14 cellular contexts compared by ENCODE assay signal in the genomic region with DNA sequence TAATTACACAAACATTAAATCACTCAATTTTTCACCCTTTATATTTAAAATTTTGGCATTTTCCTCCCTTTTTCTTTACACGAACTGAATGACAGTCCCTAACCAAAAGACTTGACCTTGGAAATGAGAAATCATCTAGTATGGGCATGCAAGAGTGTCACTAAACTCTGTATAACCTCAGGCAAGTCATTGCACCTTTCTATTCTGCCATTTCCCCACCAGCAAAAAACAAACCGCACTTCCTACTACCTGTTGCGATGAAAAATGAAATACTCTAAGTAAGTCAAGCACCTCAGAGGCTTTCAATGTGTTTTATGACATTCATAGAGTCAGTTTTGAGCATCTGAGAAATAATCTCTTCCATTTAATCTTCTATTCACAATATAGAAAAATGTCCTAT. TPM values are rescaled to one million over a fixed set of nuclear protein-coding genes. Genes with fewer than 3 reads are reported as not detected.
DNase-seq lines count a peak whose midpoint lies in the region; ATAC-seq and TF ChIP-seq lines count a peak whose summit lies in the region.
"Had no signal": no experiment of that assay in that cellular context is flagged by ENCODE, and none has a peak within 500 bp of the region (broad histone marks: within the 10 kb centered on the region; RNA-seq: fewer than 3 reads in every experiment).

No MANE protein-coding gene starts in this region.

- H3K27me3 Mint-ChIP-seq in activated naive CD4-positive, alpha-beta T cell treated with anti-CD3 and anti-CD28 coated beads for 36 hours (ENCODE audit: low read depth) = no peaks in the 10 kb centered on the region
- no peaks in the 10 kb centered on the region for H3K27me3 Mint-ChIP-seq in activated B cell treated with CpG ODN at 0.5 μM for 24 hours
- H3K27me3 Mint-ChIP-seq: dendritic cell treated with granulocyte-macrophage colony-stimulating factor and Interleukin-4, amounts not matched to agents 40 ng/mL and 50 ng/mL, for 4 days had no signal

- H3K27me3 ChIP-seq in esophagus muscularis mucosa (no peaks in the 10 kb centered on the region), vagina (no peaks in the 10 kb centered on the region)

- H3K27ac Mint-ChIP-seq in activated naive CD4-positive, alpha-beta T cell treated with anti-CD3 and anti-CD28 coated beads for 36 hours = peak overlapping the region; percentile 90
- H3K27ac Mint-ChIP-seq in activated B cell treated with CpG ODN at 0.5 μM for 24 hours = peak overlapping the region; percentile 80
- H3K27ac Mint-ChIP-seq: dendritic cell treated with granulocyte-macrophage colony-stimulating factor and Interleukin-4, amounts not matched to agents 40 ng/mL and 50 ng/mL, for 4 days; WTC11 had no signal

- CTCF ChIA-PET in activated naive CD4-positive, alpha-beta T cell treated with anti-CD3 and anti-CD28 coated beads for 36 hours (lab: Charles Lee) = interaction anchor here (0.5 to 3.0 kb wide), 7 partner anchors 10 to 108 kb away, joined by 3 to 17 read pairs (median 3); no protein-coding TSS in a partner anchor
- CTCF ChIA-PET in activated B cell treated with CpG ODN at 0.5 μM for 24 hours (lab: Charles Lee) = interaction anchor here (0.7 kb wide), 1 partner anchor 11 kb away, joined by 3 read pairs; no protein-coding TSS in a partner anchor

- no peaks in the 10 kb centered on the region for H3K9me3 Mint-ChIP-seq in activated naive CD4-positive, alpha-beta T cell treated with anti-CD3 and anti-CD28 coated beads for 36 hours
- no peaks in the 10 kb centered on the region for H3K9me3 Mint-ChIP-seq in activated B cell treated with CpG ODN at 0.5 μM for 24 hours
- H3K9me3 Mint-ChIP-seq: dendritic cell treated with granulocyte-macrophage colony-stimulating factor and Interleukin-4, amounts not matched to agents 40 ng/mL and 50 ng/mL, for 4 days; WTC11 had no signal

- no peak for TF ChIP-seq EP300 in esophagus muscularis mucosa (IDR thresholded peaks at IDR 0.05)

- peaks cover 97% of the 10 kb centered on the region for H3K4me1 Mint-ChIP-seq in activated naive CD4-positive, alpha-beta T cell treated with anti-CD3 and anti-CD28 coated beads for 36 hours (ENCODE audit: low read depth)
- H3K4me1 Mint-ChIP-seq in activated B cell treated with CpG ODN at 0.5 μM for 24 hours = peaks cover 98% of the 10 kb centered on the region
- H3K4me1 Mint-ChIP-seq: WTC11 had no signal

- H3K4me3 ChIP-seq in esophagus muscularis mucosa = no peak overlapping the region
- H3K4me3 ChIP-seq in vagina = no peak overlapping the region

- 79% methylated on average over 3 of the region's 3 CpGs for WGBS in esophagus muscularis mucosa

- TF ChIP-seq POLR2A in esophagus muscularis mucosa (IDR thresholded peaks at IDR 0.05; ENCODE audit: low read depth) (no peak), vagina (IDR thresholded peaks at IDR 0.05) (no peak)

- TF ChIP-seq CTCF in activated B cell treated with CpG ODN at 0.5 μM for 24 hours (IDR thresholded peaks at IDR 0.05) (no peak), esophagus muscularis mucosa (IDR thresholded peaks at IDR 0.05) (no peak), vagina (IDR thresholded peaks at IDR 0.05) (no peak), GM20000 (IDR thresholded peaks at IDR 0.05; ENCODE audit: extremely low read depth, missing control alignments) (no peak)

- H3K4me1 ChIP-seq in esophagus muscularis mucosa (peaks cover 8 to 74% (median 63%) of the 10 kb centered on the region in 4 donors), vagina (peaks cover 86% of the 10 kb centered on the region)

- POLR2A ChIA-PET in activated B cell treated with CpG ODN at 0.5 μM for 24 hours (lab: Charles Lee) = interaction anchor here (1.4 to 1.6 kb wide), 2 partner anchors 11 to 41 kb away, joined by 3 read pairs; no protein-coding TSS in a partner anchor

- H3K9me3 ChIP-seq in esophagus muscularis mucosa (no peaks in the 10 kb centered on the region), vagina (no peaks in the 10 kb centered on the region)

- H3K4me3 Mint-ChIP-seq in activated naive CD4-positive, alpha-beta T cell treated with anti-CD3 and anti-CD28 coated beads for 36 hours = peak overlapping the region; percentile 23
- H3K4me3 Mint-ChIP-seq in activated B cell treated with CpG ODN at 0.5 μM for 24 hours = peak overlapping the region; percentile 55
- H3K4me3 Mint-ChIP-seq: dendritic cell treated with granulocyte-macrophage colony-stimulating factor and Interleukin-4, amounts not matched to agents 40 ng/mL and 50 ng/mL, for 4 days; WTC11 had no signal

- no peak overlapping the region for H3K27ac ChIP-seq in esophagus muscularis mucosa (replicated peaks in 1 of 4)
- H3K27ac ChIP-seq in vagina = peak overlapping the region; percentile 42

- H3K36me3 ChIP-seq in esophagus muscularis mucosa (no peaks in the 10 kb centered on the region), vagina (no peaks in the 10 kb centered on the region)

- DNase-seq in activated naive CD4-positive, alpha-beta T cell treated with anti-CD3 and anti-CD28 coated beads for 36 hours = peak; percentile 55
- no peak for DNase-seq in activated naive CD4-positive, alpha-beta T cell treated with Interleukin-2 at 50 U/mL for 16 hours
- DNase-seq in activated B cell treated with CpG ODN at 0.5 μM for 24 hours (no peak), esophagus muscularis mucosa (ENCODE audit: extremely low spot score) (peak; percentile 29), vagina (ENCODE audit: extremely low spot score in 2 of 2) (no peak), Right ventricle myocardium inferior (ENCODE audit: missing footprints) (no peak), GM20000 (ENCODE audit: low spot score) (no peak)
- DNase-seq: NCI-H146; NCI-H345; NK-92 treated with Interleukin-12 subunit alpha and Interleukin-12 subunit beta, amount 100 ng/mL, for 24 hours had no signal

- ATAC-seq in activated B cell treated with CpG ODN at 0.5 μM for 24 hours (ENCODE audit: low read depth) = no peak
- ATAC-seq in HG02852 (IDR thresholded peaks at IDR 0.05; ENCODE audit: unreplicated experiment) = no peak
- ATAC-seq in Right ventricle myocardium inferior = no peak
- ATAC-seq: WTC11 had no signal

- H3K36me3 Mint-ChIP-seq in activated naive CD4-positive, alpha-beta T cell treated with anti-CD3 and anti-CD28 coated beads for 36 hours (ENCODE audit: low read depth) = peaks cover 18% of the 10 kb centered on the region
- peaks cover 36% of the 10 kb centered on the region for H3K36me3 Mint-ChIP-seq in activated B cell treated with CpG ODN at 0.5 μM for 24 hours (ENCODE audit: low read depth)
- H3K36me3 Mint-ChIP-seq: WTC11 had no signal

- intact Hi-C loops in activated naive CD4-positive, alpha-beta T cell treated with anti-CD3 and anti-CD28 coated beads for 36 hours (cut with micrococcal nuclease) = loop anchor here (1.0 to 2.0 kb wide), 4 partner anchors 8 to 42 kb away; no protein-coding TSS in a partner anchor
- intact Hi-C loops in activated B cell treated with CpG ODN at 0.5 μM for 24 hours (cut with micrococcal nuclease) = loop anchor here (2.0 kb wide), 1 partner anchor 20 kb away; no protein-coding TSS in a partner anchor
- intact Hi-C loops in esophagus muscularis mucosa (cut with DNase I) = no loop called here
- intact Hi-C loops in vagina (cut with DNase I) = no loop called here
- intact Hi-C loops in Right ventricle myocardium inferior (cut with DNase I) = no loop called here

RNA-seq across cellular contexts. Expression of a gene that starts 44.1 kb away (rescaled TPM):
- 100 to 1,000 TPM in 1 of 2 experiments, 10 to 100 TPM in 1; 87.8 to 101 TPM for total RNA-seq in activated naive CD4-positive, alpha-beta T cell treated with anti-CD3 and anti-CD28 coated beads for 36 hours
- total RNA-seq in activated B cell treated with CpG ODN at 0.5 μM for 24 hours = 154 and 185 TPM in 2 replicates
- total RNA-seq in esophagus muscularis mucosa = 10 to 100 TPM; 41.4 to 76.6 (median 48.1) TPM
- 46.4 TPM for total RNA-seq in vagina
- total RNA-seq in Right ventricle myocardium inferior = 10.5 TPM
- total RNA-seq: G401 had no signal

Comparison
In these comparisons a context has a peak if more than half of its experiments do, and no peak if none do; other contexts are left out.
1. DNase-seq: peak in activated naive CD4-positive, alpha-beta T cell treated with anti-CD3 and anti-CD28 coated beads for 36 hours (single experiment) and esophagus muscularis mucosa (single experiment); none in activated naive CD4-positive, alpha-beta T cell treated with Interleukin-2 at 50 U/mL for 16 hours (single experiment), activated B cell treated with CpG ODN at 0.5 μM for 24 hours (single experiment), vagina (0 of 2), Right ventricle myocardium inferior (single experiment) and GM20000 (single experiment).
2. intact Hi-C loops: an anchor here in activated naive CD4-positive, alpha-beta T cell treated with anti-CD3 and anti-CD28 coated beads for 36 hours (1.0 to 2.0 kb wide) and activated B cell treated with CpG ODN at 0.5 μM for 24 hours (2.0 kb wide); none called in esophagus muscularis mucosa, vagina and Right ventricle myocardium inferior.